Comparison of ENCODE assay signal across 14 cellular contexts in the genomic region with DNA sequence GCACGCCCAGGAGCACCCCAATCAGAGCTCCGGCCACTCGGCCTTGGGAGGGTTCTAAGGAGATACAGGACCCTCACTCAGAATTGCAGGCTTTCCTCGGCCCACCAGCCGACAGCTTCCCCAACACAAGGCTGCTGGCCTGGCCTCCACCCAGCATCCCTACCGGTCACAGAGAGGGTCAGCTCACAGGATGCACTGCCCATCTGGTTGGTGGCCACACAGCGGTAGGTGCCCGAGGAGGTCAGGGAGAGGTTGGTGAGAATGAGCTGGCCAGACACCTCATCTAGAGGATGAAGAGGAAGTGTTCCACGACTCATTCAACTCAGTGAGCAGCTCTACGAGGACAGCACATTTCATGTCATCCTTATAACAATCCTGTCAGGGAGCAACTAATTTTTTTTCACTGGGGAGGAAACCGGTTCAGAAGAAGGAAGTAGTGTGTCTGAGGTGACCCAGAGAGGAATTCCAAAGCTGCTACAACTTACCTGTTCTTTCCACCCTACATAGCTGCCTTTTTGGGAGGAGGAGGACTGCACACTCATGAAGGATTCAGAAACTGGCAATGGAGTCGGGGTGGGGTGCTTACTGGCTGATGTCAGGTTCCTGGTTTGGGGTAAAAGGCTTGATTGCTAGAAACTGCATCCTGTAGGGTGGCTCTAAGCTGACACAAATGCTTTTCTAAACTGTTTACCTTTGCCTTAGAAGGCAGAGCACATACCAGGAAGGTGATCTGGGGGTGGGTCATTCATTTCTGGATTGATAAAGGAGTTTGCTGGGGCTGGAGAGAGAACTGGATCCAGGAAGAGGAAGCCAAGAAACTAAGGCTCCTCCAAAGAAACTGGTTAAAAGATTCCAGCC. TPM values are rescaled to one million over a fixed set of nuclear protein-coding genes. Genes with fewer than 3 reads are reported as not detected.
DNase-seq lines count a peak whose midpoint lies in the region; ATAC-seq, FAIRE-seq and TF ChIP-seq lines count a peak whose summit lies in the region.
"Had no signal": no experiment of that assay in that cellular context is flagged by ENCODE, and none has a peak within 500 bp of the region (broad histone marks: within the 10 kb centered on the region; RNA-seq: fewer than 3 reads in every experiment).

No MANE protein-coding gene starts in this region.

- TF ChIP-seq EP300 in gastroesophageal sphincter (IDR thresholded peaks at IDR 0.05), result no peak

- H3K9me3 ChIP-seq in gastroesophageal sphincter (no peaks in the 10 kb centered on the region), thyroid gland (no peaks in the 10 kb centered on the region)
- H3K9me3 ChIP-seq: sigmoid colon had no signal

- H3K36me3 ChIP-seq in gastroesophageal sphincter (peaks cover 0 to 3% of the 10 kb centered on the region in 2 donors), thyroid gland (peaks cover 1 to 4% of the 10 kb centered on the region in 2 donors)
- H3K36me3 ChIP-seq: sigmoid colon had no signal

- DNase-seq in SKM-1 treated with dmso at 0.1 percent for 144 hours (lab: John Stamatoyannopoulos, UW; ENCODE audit: unreplicated experiment) (peak; percentile 26), SKM-1 (lab: John Stamatoyannopoulos, UW; ENCODE audit: unreplicated experiment) (no peak), RCC 7860 (ENCODE audit: low spot score) (peak; percentile 71), thyroid gland (peak in 1 of 2 donors; percentile 33), NCI-H446 (lab: John Stamatoyannopoulos, UW) (no peak)
- DNase-seq in stimulated activated CD4-positive, alpha-beta T cell treated with anti-CD3 and anti-CD28 coated beads, Interleukin-2, amount 100 ng/mL, for 24 hours, result no peak
- DNase-seq: activated CD4-positive, CD25-positive, alpha-beta regulatory T cell; effector memory CD4-positive, alpha-beta T cell; NK-92 treated with Interleukin-12 subunit alpha and Interleukin-12 subunit beta, amount 100 ng/mL, for 24 hours; sigmoid colon had no signal

- ATAC-seq in gastroesophageal sphincter (peak; percentile 32), HG03280 (IDR thresholded peaks at IDR 0.05; ENCODE audit: unreplicated experiment) (no peak)

- WGBS in gastroesophageal sphincter (ENCODE audit: low coverage in 1 of 2), 2 donors, result 7 to 31% methylated on average over 4 of the region's 12 CpGs
- WGBS in thyroid gland, 2 donors, result 62 to 83% methylated on average over 11 of the region's 12 CpGs

- TF ChIP-seq POLR2A in gastroesophageal sphincter (IDR thresholded peaks at IDR 0.05) (no peak), thyroid gland (IDR thresholded peaks at IDR 0.05) (no peak)

- H3K4me3 ChIP-seq in gastroesophageal sphincter (no peak overlapping the region), thyroid gland (replicated peaks in 1 of 3) (no peak overlapping the region)
- H3K4me3 ChIP-seq: sigmoid colon had no signal

- intact Hi-C loops in thyroid gland (cut with DNase I), result loop anchor here (10.0 kb wide), 1 partner anchor 46 kb away; no protein-coding TSS in a partner anchor

- H3K4me1 ChIP-seq in gastroesophageal sphincter (peaks cover 0 to 36% (median 12%) of the 10 kb centered on the region in 3 donors), thyroid gland (peaks cover 36 to 74% of the 10 kb centered on the region in 2 donors)

- peaks cover 100% of the 10 kb centered on the region for H3K27me3 ChIP-seq in gastroesophageal sphincter
- no peaks in the 10 kb centered on the region for H3K27me3 ChIP-seq in thyroid gland

- H3K27ac ChIP-seq in gastroesophageal sphincter (peak overlapping the region in 3 of 4 donors; percentile 43 to 57 (median 45)), thyroid gland (peak overlapping the region; percentile 92 to 98 (median 97))

- FAIRE-seq in RCC 7860 (lab: Jason Lieb, UNC), result no peak
- FAIRE-seq: islet of Langerhans had no signal

- TF ChIP-seq CTCF in gastroesophageal sphincter (IDR thresholded peaks at IDR 0.05) (no peak), thyroid gland (IDR thresholded peaks at IDR 0.05) (no peak)

RNA-seq across cellular contexts. Expression of a gene that starts 3.3 kb away (rescaled TPM):
- total RNA-seq in gastroesophageal sphincter (1 to 10 TPM in 2 of 4 donors, under 1 TPM in 1, not detected in 1; 0.58 to 3.2 (median 1.2) TPM), thyroid gland (10 to 100 TPM; 23.7 to 54.5 (median 28.8) TPM)
- total RNA-seq: A673 had no signal

RNA-seq across cellular contexts. Expression of a gene that starts 9.0 kb away (rescaled TPM):
- total RNA-seq in gastroesophageal sphincter (1 to 10 TPM in 3 of 4 donors, under 1 TPM in 1; 0.66 to 2.4 (median 1.8) TPM), thyroid gland (1 to 10 TPM in 3 of 4 donors, under 1 TPM in 1; 0.40 to 3.6 (median 2.7) TPM)

RNA-seq across cellular contexts. Expression of a gene that starts 13.4 kb away (rescaled TPM):
- total RNA-seq in gastroesophageal sphincter, result 10 to 100 TPM in 3 of 4 donors, 1 to 10 TPM in 1; 9.8 to 38.4 (median 22.4) TPM
- 100 to 1,000 TPM; 188 to 294 (median 243) TPM for total RNA-seq in thyroid gland

RNA-seq across cellular contexts. Expression of a gene that starts 51.5 kb away (rescaled TPM):
- 10 to 100 TPM in 3 of 4 donors, 1 to 10 TPM in 1; 7.0 to 34.9 (median 13.0) TPM for total RNA-seq in gastroesophageal sphincter
- 10 to 100 TPM; 29.1 to 56.1 (median 37.0) TPM for total RNA-seq in thyroid gland

Comparison
In these comparisons a context has a peak if more than half of its experiments do, and no peak if none do; other contexts are left out.
1. DNase-seq: peak in SKM-1 treated with dmso at 0.1 percent for 144 hours (single experiment) and RCC 7860 (single experiment); none in SKM-1 (single experiment), NCI-H446 (0 of 2) and stimulated activated CD4-positive, alpha-beta T cell treated with anti-CD3 and anti-CD28 coated beads, Interleukin-2, amount 100 ng/mL, for 24 hours (0 of 2).
2. RNA of a gene that starts 3.3 kb away (total RNA-seq): 23.7 to 54.5 TPM in thyroid gland; 0.58 to 3.2 TPM in gastroesophageal sphincter; every median in the first group is over 4 times any median in the second.
3. RNA of a gene that starts 13.4 kb away (total RNA-seq): 188 to 294 TPM in thyroid gland; 9.8 to 38.4 TPM in gastroesophageal sphincter; every median in the first group is over 4 times any median in the second.